28 cellular contexts compared by ENCODE assay signal in genomic region chr1:248847956-248848561, GRCh38.
"Had no signal": no experiment of that assay in that cellular context is flagged by ENCODE, and none has a peak within 500 bp of the region (broad histone marks: within the 10 kb centered on the region; RNA-seq: fewer than 3 reads in every experiment).

No MANE protein-coding gene starts in this region.

- H3K27ac ChIP-seq: ascending aorta, cardiac muscle cell, colonic mucosa, gastroesophageal sphincter, hepatocyte, lower lobe of right lung, neural progenitor cell, tibial nerve had no signal

- H3K27me3 ChIP-seq: ascending aorta, cardiac muscle cell, colonic mucosa, gastroesophageal sphincter, hepatocyte, neural progenitor cell, tibial nerve had no signal

- H3K27ac Mint-ChIP-seq: activated CD4-positive, alpha-beta T cell treated with anti-CD3 and anti-CD28 coated beads, Interleukin-2, amount 10 ng/mL, durations not matched to agents 24 days and 14 days; activated naive CD8-positive, alpha-beta T cell treated with anti-CD3 and anti-CD28 coated beads for 36 hours; natural killer cell; neural progenitor cell; T-helper 17 cell had no signal

- H3K4me1 ChIP-seq: ascending aorta, colonic mucosa, lower lobe of right lung, neural progenitor cell had no signal

- H3K9me3 Mint-ChIP-seq: activated CD4-positive, alpha-beta T cell treated with anti-CD3 and anti-CD28 coated beads, Interleukin-2, amount 10 ng/mL, durations not matched to agents 24 days and 14 days; activated CD8-positive, alpha-beta T cell treated with anti-CD3 and anti-CD28 coated beads for 36 hours; activated naive CD4-positive, alpha-beta T cell treated with anti-CD3 and anti-CD28 coated beads for 36 hours; activated naive CD8-positive, alpha-beta T cell treated with anti-CD3 and anti-CD28 coated beads for 36 hours; activated T-helper 1 cell treated with anti-CD3 and anti-CD28 coated beads, Interleukin-12 subunit alpha, Interleukin-12 subunit beta, Interleukin-2, Interleukin-4 antibody, amounts not matched to agents 30 ng/mL and 10 ng/mL and 1 ng/mL, durations not matched to agents 14 hours and 24 hours and 36 hours; brain; natural killer cell; neural progenitor cell had no signal

- DNase-seq: activated CD4-positive, alpha-beta T cell treated with anti-CD3 and anti-CD28 coated beads, Interleukin-2, amount 10 ng/mL, durations not matched to agents 24 days and 14 days; activated CD4-positive, CD25-positive, alpha-beta regulatory T cell treated with anti-CD3 and anti-CD28 coated beads, Interleukin-2, amount 50 U/mL, for 72 hours; activated CD8-positive, alpha-beta T cell treated with anti-CD3 and anti-CD28 coated beads for 36 hours; activated effector memory CD4-positive, alpha-beta T cell treated with anti-CD3 and anti-CD28 coated beads, Interleukin-2, amount 50 U/mL, for 16 hours; activated naive CD4-positive, alpha-beta T cell treated with anti-CD3 and anti-CD28 coated beads for 36 hours; activated naive CD8-positive, alpha-beta T cell treated with anti-CD3 and anti-CD28 coated beads for 36 hours; activated T-cell treated with anti-CD3 and anti-CD28 coated beads, Interleukin-2, amount 50 U/mL, for 1 hour; cerebellar nuclear complex; colonic mucosa; effector memory CD4-positive, alpha-beta T cell; kidney; lower lobe of right lung; mesenchymal stem cell; natural killer cell; posterior cingulate gyrus; stimulated activated CD4-positive, alpha-beta T cell treated with anti-CD3 and anti-CD28 coated beads, Interleukin-2, amount 100 ng/mL, for 24 hours; stimulated activated naive CD4-positive, alpha-beta T cell; T-helper 17 cell; T1000 had no signal

- H3K4me3 ChIP-seq: ascending aorta, cardiac muscle cell, colonic mucosa, gastroesophageal sphincter, hepatocyte, lower lobe of right lung, neural progenitor cell, smooth muscle cell, tibial nerve had no signal

- H3K4me3 Mint-ChIP-seq: activated CD4-positive, alpha-beta T cell treated with anti-CD3 and anti-CD28 coated beads, Interleukin-2, amount 10 ng/mL, durations not matched to agents 24 days and 14 days; activated CD8-positive, alpha-beta T cell treated with anti-CD3 and anti-CD28 coated beads for 36 hours; activated naive CD4-positive, alpha-beta T cell treated with anti-CD3 and anti-CD28 coated beads for 36 hours; activated naive CD8-positive, alpha-beta T cell treated with anti-CD3 and anti-CD28 coated beads for 36 hours; activated T-helper 1 cell treated with anti-CD3 and anti-CD28 coated beads, Interleukin-12 subunit alpha, Interleukin-12 subunit beta, Interleukin-2, Interleukin-4 antibody, amounts not matched to agents 30 ng/mL and 10 ng/mL and 1 ng/mL, durations not matched to agents 14 hours and 24 hours and 36 hours; brain; natural killer cell; neural progenitor cell; T-helper 17 cell had no signal

- H3K4me1 Mint-ChIP-seq: brain, natural killer cell, neural progenitor cell had no signal

- H3K9me3 ChIP-seq: ascending aorta, colonic mucosa, gastroesophageal sphincter, lower lobe of right lung, tibial nerve had no signal

- H3K36me3 Mint-ChIP-seq: natural killer cell had no signal

- H3K36me3 ChIP-seq: neural progenitor cell had no signal

- H3K27me3 Mint-ChIP-seq: activated CD4-positive, alpha-beta T cell treated with anti-CD3 and anti-CD28 coated beads, Interleukin-2, amount 10 ng/mL, durations not matched to agents 24 days and 14 days; activated CD8-positive, alpha-beta T cell treated with anti-CD3 and anti-CD28 coated beads for 36 hours; activated naive CD8-positive, alpha-beta T cell treated with anti-CD3 and anti-CD28 coated beads for 36 hours; brain; T-helper 17 cell had no signal
